In genomic region chr3:185714085-185714484, GRCh38 we compare ENCODE assay signal across 24 cellular contexts.
"Had no signal": no experiment of that assay in that cellular context is flagged by ENCODE, and none has a peak within 500 bp of the region (broad histone marks: within the 10 kb centered on the region; RNA-seq: fewer than 3 reads in every experiment).

No MANE protein-coding gene starts in this region.

- H3K9me3 ChIP-seq: colonic mucosa, esophagus muscularis mucosa, gastroesophageal sphincter, heart left ventricle, left ventricle myocardium inferior, lower lobe of right lung had no signal

- H2AFZ ChIP-seq: hepatocyte had no signal

- H3K4me3 ChIP-seq: colonic mucosa, esophagus muscularis mucosa, gastroesophageal sphincter, heart left ventricle, hepatocyte, left ventricle myocardium inferior, lower lobe of right lung had no signal

- H3K36me3 Mint-ChIP-seq: immature natural killer cell; naive thymus-derived CD4-positive, alpha-beta T cell had no signal

- H3K4me3 Mint-ChIP-seq: dendritic cell treated with granulocyte-macrophage colony-stimulating factor and Interleukin-4, amounts not matched to agents 40 ng/mL and 50 ng/mL, for 4 days; effector memory CD8-positive, alpha-beta T cell; endodermal cell; immature natural killer cell; naive thymus-derived CD4-positive, alpha-beta T cell had no signal

- ATAC-seq: effector memory CD8-positive, alpha-beta T cell; foreskin keratinocyte; gastroesophageal sphincter; heart left ventricle; left colon; naive thymus-derived CD4-positive, alpha-beta T cell had no signal

- H3K4me1 ChIP-seq: gastroesophageal sphincter had no signal

- H3K27me3 Mint-ChIP-seq: dendritic cell treated with granulocyte-macrophage colony-stimulating factor and Interleukin-4, amounts not matched to agents 40 ng/mL and 50 ng/mL, for 4 days had no signal

- DNase-seq: colonic mucosa; cortex of kidney; effector CD8-positive, alpha-beta T cell; effector memory CD8-positive, alpha-beta T cell; foreskin keratinocyte; heart left ventricle; hypothalamus; immature natural killer cell; islet precursor cell; kidney; kidney glomerular epithelial cell; left colon; left ventricle myocardium inferior; lower lobe of right lung; mesenchymal stem cell; midbrain; naive thymus-derived CD4-positive, alpha-beta T cell had no signal

- H3K9me3 Mint-ChIP-seq: dendritic cell treated with granulocyte-macrophage colony-stimulating factor and Interleukin-4, amounts not matched to agents 40 ng/mL and 50 ng/mL, for 4 days; effector memory CD8-positive, alpha-beta T cell; endodermal cell; immature natural killer cell had no signal

- H3K27ac ChIP-seq: esophagus muscularis mucosa, foreskin keratinocyte, gastroesophageal sphincter, heart left ventricle, left ventricle myocardium inferior, lower lobe of right lung had no signal

- H3K27me3 ChIP-seq: colonic mucosa, foreskin keratinocyte, heart left ventricle, hepatocyte had no signal

- FAIRE-seq: endometrium, frontal cortex, kidney had no signal

- H3K27ac Mint-ChIP-seq: dendritic cell treated with granulocyte-macrophage colony-stimulating factor and Interleukin-4, amounts not matched to agents 40 ng/mL and 50 ng/mL, for 4 days; effector memory CD8-positive, alpha-beta T cell; immature natural killer cell; naive thymus-derived CD4-positive, alpha-beta T cell had no signal

- H3K36me3 ChIP-seq: colonic mucosa, esophagus muscularis mucosa, gastroesophageal sphincter, heart left ventricle, left ventricle myocardium inferior, lower lobe of right lung had no signal
